Comparison of ENCODE assay signal across 8 cellular contexts in the genomic region with DNA sequence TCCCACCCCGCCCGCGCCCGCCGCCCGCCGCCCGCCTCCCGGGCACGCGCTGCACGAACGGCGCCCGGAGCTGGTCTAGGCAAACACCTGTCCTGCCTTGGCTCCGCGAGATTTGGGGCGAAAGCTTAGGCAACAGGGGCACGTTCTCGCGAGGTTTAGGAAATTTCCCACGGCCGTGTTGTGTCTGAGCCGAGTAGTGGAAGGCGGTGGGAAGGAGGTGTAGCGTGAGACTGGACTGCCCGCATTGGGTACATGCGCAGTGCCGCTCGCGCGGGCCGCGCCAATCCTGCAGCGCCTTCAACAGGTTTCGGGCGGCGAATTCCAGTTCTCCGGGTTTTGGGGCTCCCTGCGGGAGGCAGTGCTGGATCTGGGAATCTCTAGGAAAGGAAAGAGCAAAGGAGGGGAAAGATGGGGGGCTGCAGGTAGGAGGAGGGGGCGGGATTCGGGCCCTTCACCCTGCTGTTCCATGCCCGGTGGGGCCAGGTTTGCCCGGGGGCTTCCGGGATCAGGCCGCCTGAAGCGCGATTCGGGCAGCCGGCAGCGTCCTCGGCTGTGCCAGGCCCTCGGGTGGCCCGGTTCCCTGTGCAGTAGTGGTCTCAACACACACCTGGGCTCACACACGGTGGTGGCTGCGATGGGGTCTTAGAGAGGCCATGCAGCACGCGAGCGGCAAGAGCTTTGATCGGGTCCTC. TPM values are rescaled to one million over a fixed set of nuclear protein-coding genes. Genes with fewer than 3 reads are reported as not detected.
DNase-seq lines count a peak whose midpoint lies in the region; ATAC-seq and TF ChIP-seq lines count a peak whose summit lies in the region.

No MANE protein-coding gene starts in this region.

- H3K9ac ChIP-seq in mammary epithelial cell (ENCODE audit: insufficient read depth, low read length) = peak overlapping the region; percentile 93
- H3K9ac ChIP-seq in iPS-20b (ENCODE audit: low read depth, low read length) = peak overlapping the region; percentile 96

- ATAC-seq in GM18873 (IDR thresholded peaks at IDR 0.05; ENCODE audit: low FRiP score, unreplicated experiment) = peak; percentile 71
- ATAC-seq in HG03135 (IDR thresholded peaks at IDR 0.05; ENCODE audit: unreplicated experiment) = peak; percentile 72

- in situ Hi-C loops in mammary epithelial cell (cut with MboI; ENCODE audit: low sequenced_read_pairs in 2 of 2) = loop anchor here in 1 of 2 donors (5.0 to 10.0 kb wide), 3 partner anchors 75 to 325 kb away; no protein-coding TSS in a partner anchor

- H3K27ac ChIP-seq in VCaP (peak overlapping the region; percentile 93), mammary epithelial cell (ENCODE audit: insufficient read depth, low read depth, low read length) (peak overlapping the region; percentile 79), iPS-20b (ENCODE audit: low read length) (peak overlapping the region; percentile 99), skin epidermis (peak overlapping the region; percentile 68 to 98 (median 93))

- WGBS in mammary epithelial cell (ENCODE audit: low coverage, missing lambda C conversion rate) = 4% methylated on average over 9 of the region's 60 CpGs

- H3K9me3 ChIP-seq in mammary epithelial cell (replicated peaks; ENCODE audit: insufficient read depth, low read length) = peaks cover 6% of the 10 kb centered on the region
- H3K9me3 ChIP-seq in iPS-20b (ENCODE audit: insufficient read depth, low read depth, low read length) = peaks cover 11% of the 10 kb centered on the region; the same call in 1 of the 2 replicates

- H3K27me3 ChIP-seq in mammary epithelial cell (ENCODE audit: insufficient read depth, low read length) (no peaks in the 10 kb centered on the region), iPS-20b (ENCODE audit: insufficient read depth, low read length) (no peaks in the 10 kb centered on the region)

- intact Hi-C loops in mammary epithelial cell (cut with micrococcal nuclease) = loop anchor here (1.0 to 10.0 kb wide), 6 partner anchors 122 to 879 kb away; a partner anchor contains a TSS

- CTCF ChIA-PET in mammary epithelial cell (lab: Charles Lee; ENCODE audit: low non-redundant PET) = interaction anchor here (0.5 to 1.1 kb wide), 3 partner anchors 164 to 257 kb away, joined by 3 to 5 read pairs (median 3); no protein-coding TSS in a partner anchor

- 0 out of 2 replicates have a peak, but pooled peaks have one; percentile 10 for TF ChIP-seq CTCF in VCaP (conservative IDR thresholded peaks at IDR 0.05)
- TF ChIP-seq CTCF in mammary epithelial cell (conservative IDR thresholded peaks at IDR 0.05 in 1 of 2, IDR thresholded peaks at IDR 0.05 in 1 of 2; ENCODE audit: extremely low read depth in 1 of 2, insufficient read depth in 1 of 2, low read depth in 1 of 2, low read length in 2 of 2) = peak in 1 of 2 donors; percentile 3

- no peaks in the 10 kb centered on the region for H4K20me1 ChIP-seq in mammary epithelial cell (ENCODE audit: insufficient read depth, low read length)

- H3K4me1 ChIP-seq in mammary epithelial cell (ENCODE audit: insufficient read depth, low read length) (peaks cover 15% of the 10 kb centered on the region), iPS-20b (ENCODE audit: insufficient read depth, low read length) (peaks cover 10% of the 10 kb centered on the region; the same call in 1 of the 2 replicates)

- dilution Hi-C loops in mammary epithelial cell (cut with HindIII; ENCODE audit: low sequenced_read_pairs) = no loop called here

- DNase-seq in AG08395 (ENCODE audit: low spot score) (peak; percentile 97), NCI-H2196 (lab: John Stamatoyannopoulos, UW; ENCODE audit: unreplicated experiment) (peak; percentile 99), mammary epithelial cell (peak; percentile 99)

- H3K79me2 ChIP-seq in mammary epithelial cell (ENCODE audit: insufficient read depth, low read length) = peaks cover 35% of the 10 kb centered on the region

- peak overlapping the region; percentile 97 for H2AFZ ChIP-seq in mammary epithelial cell (ENCODE audit: low read depth, low read length)

- H3K36me3 ChIP-seq in mammary epithelial cell (ENCODE audit: insufficient read depth, low read length) = no peaks in the 10 kb centered on the region
- no peaks in the 10 kb centered on the region for H3K36me3 ChIP-seq in iPS-20b (ENCODE audit: insufficient read depth, low read depth, low read length)

- peak overlapping the region; percentile 68 to 90 (median 86) for H3K4me3 ChIP-seq in mammary epithelial cell (replicated peaks in 1 of 3; ENCODE audit: insufficient read depth in 1 of 3, low read depth in 2 of 3, low read length in 3 of 3)
- peak overlapping the region; percentile 98 for H3K4me3 ChIP-seq in iPS-20b (ENCODE audit: low read length)
- H3K4me3 ChIP-seq in skin epidermis = peak overlapping the region; percentile 57 to 86 (median 73)

- H3K4me2 ChIP-seq in mammary epithelial cell (ENCODE audit: insufficient read depth, low read depth, low read length) = peak overlapping the region; percentile 99

- TSS peak; percentile 40 for BruUV-seq in mammary epithelial cell (replicated peaks; lab: Mats Ljungman, UMichigan)

RNA-seq across cellular contexts. Expression of a gene that starts 1.2 kb away (rescaled TPM):
- 10 to 100 TPM; 26.8 to 35.3 TPM for total RNA-seq in mammary epithelial cell
- 29.5 TPM for polyA plus RNA-seq in mammary epithelial cell
- 21.7 TPM for polyA minus RNA-seq in mammary epithelial cell

Comparison
In these comparisons a context has a peak if more than half of its experiments do, and no peak if none do; other contexts are left out.
1. Peak in every context shown above with its lines: DNase-seq, ATAC-seq, H3K4me3 ChIP-seq and H3K27ac ChIP-seq.